Comparison of ENCODE assay signal across 19 cellular contexts in the genomic region with DNA sequence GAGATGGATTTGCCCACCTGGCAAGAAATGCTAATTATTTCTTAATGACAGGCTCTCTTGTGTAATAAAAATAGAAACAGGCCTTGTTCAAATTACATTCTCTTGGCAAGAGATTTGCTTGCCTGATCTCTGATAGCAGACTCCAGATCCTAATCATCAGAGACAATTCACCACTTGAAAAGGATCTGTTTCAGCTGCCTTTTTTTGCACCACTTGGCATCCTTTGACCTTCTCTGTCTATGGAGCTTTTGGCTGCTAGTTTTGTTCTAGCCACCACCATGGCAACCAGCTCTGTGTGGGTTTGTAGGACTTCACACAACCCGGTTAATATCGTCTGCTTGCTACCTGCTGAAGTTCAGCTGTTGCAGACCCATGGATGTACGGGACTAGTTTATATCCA.
DNase-seq lines count a peak whose midpoint lies in the region; FAIRE-seq lines count a peak whose summit lies in the region.
"Had no signal": no experiment of that assay in that cellular context is flagged by ENCODE, and none has a peak within 500 bp of the region (broad histone marks: within the 10 kb centered on the region; RNA-seq: fewer than 3 reads in every experiment).

No MANE protein-coding gene starts in this region.

- H3K27ac Mint-ChIP-seq in activated T-helper 2 cell treated with anti-CD3 and anti-CD28 coated beads, Interferon-gamma antibody, Interleukin-2, Interleukin-4, amounts not matched to agents 10 μg/mL and 5 μg/mL and 100 μg/mL, durations not matched to agents 14 hours and 24 hours and 36 hours: no peak overlapping the region
- H3K27ac Mint-ChIP-seq: activated CD4-positive, alpha-beta T cell treated with anti-CD3 and anti-CD28 coated beads, Interleukin-2, amount 10 ng/mL, durations not matched to agents 7 days and 5 days; mesothelial cell of epicardium; stimulated activated naive B cell treated with anti-CD40 and anti-IgM and Interleukin-4, amounts not matched to agents 10 μg/mL and 1 μg/mL and 100 μg/mL, for 72 hours had no signal

- H3K9me3 ChIP-seq in skeletal muscle satellite cell (replicated peaks; ENCODE audit: low read length): no peaks in the 10 kb centered on the region
- H3K9me3 ChIP-seq: ascending aorta, colonic mucosa had no signal

- peaks cover 2% of the 10 kb centered on the region for H3K27me3 Mint-ChIP-seq in activated T-helper 2 cell treated with anti-CD3 and anti-CD28 coated beads, Interferon-gamma antibody, Interleukin-2, Interleukin-4, amounts not matched to agents 10 μg/mL and 5 μg/mL and 100 μg/mL, durations not matched to agents 14 hours and 24 hours and 36 hours (ENCODE audit: low read depth)
- H3K27me3 Mint-ChIP-seq: activated CD4-positive, alpha-beta T cell treated with anti-CD3 and anti-CD28 coated beads, Interleukin-2, amount 10 ng/mL, durations not matched to agents 7 days and 5 days; stimulated activated naive B cell treated with anti-CD40 and anti-IgM and Interleukin-4, amounts not matched to agents 10 μg/mL and 1 μg/mL and 100 μg/mL, for 72 hours had no signal

- H3K9ac ChIP-seq in skeletal muscle satellite cell (ENCODE audit: low read depth, low read length): no peak overlapping the region
- H3K9ac ChIP-seq: BLaER1 treated with 17β-estradiol and CSF1 and Interleukin-3, amounts not matched to agents 10 nM and 100 nM had no signal

- H3K4me2 ChIP-seq in skeletal muscle satellite cell (ENCODE audit: low read length): peak overlapping the region; percentile 35
- H3K4me2 ChIP-seq: BLaER1 treated with 17β-estradiol and CSF1 and Interleukin-3, amounts not matched to agents 10 nM and 100 nM had no signal

- intact Hi-C loops in activated T-helper 2 cell treated with anti-CD3 and anti-CD28 coated beads, Interferon-gamma antibody, Interleukin-2, Interleukin-4, amounts not matched to agents 10 μg/mL and 5 μg/mL and 100 μg/mL, durations not matched to agents 14 hours and 24 hours and 36 hours (cut with micrococcal nuclease): no loop called here

- H3K4me1 ChIP-seq in skeletal muscle satellite cell (ENCODE audit: control insufficient read depth, insufficient read depth, low read length): peaks cover 17% of the 10 kb centered on the region
- H3K4me1 ChIP-seq: ascending aorta; BLaER1 treated with 17β-estradiol and CSF1 and Interleukin-3, amounts not matched to agents 10 nM and 100 nM; colonic mucosa; tibial artery had no signal

- no peak overlapping the region for H3K4me3 Mint-ChIP-seq in activated T-helper 2 cell treated with anti-CD3 and anti-CD28 coated beads, Interferon-gamma antibody, Interleukin-2, Interleukin-4, amounts not matched to agents 10 μg/mL and 5 μg/mL and 100 μg/mL, durations not matched to agents 14 hours and 24 hours and 36 hours (ENCODE audit: low read depth)
- H3K4me3 Mint-ChIP-seq: activated CD4-positive, alpha-beta T cell treated with anti-CD3 and anti-CD28 coated beads, Interleukin-2, amount 10 ng/mL, durations not matched to agents 7 days and 5 days; mesothelial cell of epicardium; stimulated activated naive B cell treated with anti-CD40 and anti-IgM and Interleukin-4, amounts not matched to agents 10 μg/mL and 1 μg/mL and 100 μg/mL, for 72 hours had no signal

- no peaks in the 10 kb centered on the region for H3K36me3 ChIP-seq in skeletal muscle satellite cell (ENCODE audit: insufficient read depth, low read length)
- H3K36me3 ChIP-seq: ascending aorta; BLaER1 treated with 17β-estradiol and CSF1 and Interleukin-3, amounts not matched to agents 10 nM and 100 nM; colonic mucosa; tibial artery had no signal

- H3K36me3 Mint-ChIP-seq in activated T-helper 2 cell treated with anti-CD3 and anti-CD28 coated beads, Interferon-gamma antibody, Interleukin-2, Interleukin-4, amounts not matched to agents 10 μg/mL and 5 μg/mL and 100 μg/mL, durations not matched to agents 14 hours and 24 hours and 36 hours (ENCODE audit: low read depth): no peaks in the 10 kb centered on the region
- H3K36me3 Mint-ChIP-seq: mesothelial cell of epicardium; stimulated activated naive B cell treated with anti-CD40 and anti-IgM and Interleukin-4, amounts not matched to agents 10 μg/mL and 1 μg/mL and 100 μg/mL, for 72 hours had no signal

- no peaks in the 10 kb centered on the region for H3K4me1 Mint-ChIP-seq in activated T-helper 2 cell treated with anti-CD3 and anti-CD28 coated beads, Interferon-gamma antibody, Interleukin-2, Interleukin-4, amounts not matched to agents 10 μg/mL and 5 μg/mL and 100 μg/mL, durations not matched to agents 14 hours and 24 hours and 36 hours (ENCODE audit: low read depth)
- H3K4me1 Mint-ChIP-seq: activated CD4-positive, alpha-beta T cell treated with anti-CD3 and anti-CD28 coated beads, Interleukin-2, amount 10 ng/mL, durations not matched to agents 7 days and 5 days; mesothelial cell of epicardium; stimulated activated naive B cell treated with anti-CD40 and anti-IgM and Interleukin-4, amounts not matched to agents 10 μg/mL and 1 μg/mL and 100 μg/mL, for 72 hours had no signal

- H3K27me3 ChIP-seq in skeletal muscle satellite cell (ENCODE audit: control insufficient read depth, insufficient read depth, low read length): no peaks in the 10 kb centered on the region
- H3K27me3 ChIP-seq: ascending aorta; BLaER1 treated with 17β-estradiol and CSF1 and Interleukin-3, amounts not matched to agents 10 nM and 100 nM; colonic mucosa; tibial artery had no signal

- DNase-seq in NCI-H345 (lab: John Stamatoyannopoulos, UW) (peak; percentile 10), NCI-H345 treated with DMSO at 0.1 percent for 48 hours (lab: John Stamatoyannopoulos, UW; ENCODE audit: unreplicated experiment) (no peak), NCI-H2196 treated with DMSO at 0.1 percent for 48 hours (lab: John Stamatoyannopoulos, UW; ENCODE audit: unreplicated experiment) (peak; percentile 0), epithelial cell of prostate (ENCODE audit: low read depth, low spot score) (no peak), UCSD-AML1 (lab: John Stamatoyannopoulos, UW; ENCODE audit: unreplicated experiment) (no peak), GM19239 (ENCODE audit: insufficient read length, low spot score) (no peak)
- DNase-seq in activated T-helper 2 cell treated with anti-CD3 and anti-CD28 coated beads, Interferon-gamma antibody, Interleukin-2, Interleukin-4, amounts not matched to agents 10 μg/mL and 5 μg/mL and 100 μg/mL, durations not matched to agents 14 hours and 24 hours and 36 hours (ENCODE audit: low spot score): no peak
- DNase-seq: activated CD4-positive, alpha-beta T cell treated with anti-CD3 and anti-CD28 coated beads, Interleukin-2, amount 10 ng/mL, durations not matched to agents 7 days and 5 days; activated naive CD4-positive, alpha-beta T cell treated with Interleukin-2 at 50 U/mL for 16 hours; colonic mucosa; kidney glomerular epithelial cell; NCI-H187; stimulated activated naive B cell treated with anti-CD40 and anti-IgM and Interleukin-4, amounts not matched to agents 10 μg/mL and 1 μg/mL and 100 μg/mL, for 72 hours; tibial artery had no signal

- H3K9me3 Mint-ChIP-seq in activated T-helper 2 cell treated with anti-CD3 and anti-CD28 coated beads, Interferon-gamma antibody, Interleukin-2, Interleukin-4, amounts not matched to agents 10 μg/mL and 5 μg/mL and 100 μg/mL, durations not matched to agents 14 hours and 24 hours and 36 hours: no peaks in the 10 kb centered on the region
- H3K9me3 Mint-ChIP-seq: activated CD4-positive, alpha-beta T cell treated with anti-CD3 and anti-CD28 coated beads, Interleukin-2, amount 10 ng/mL, durations not matched to agents 7 days and 5 days; stimulated activated naive B cell treated with anti-CD40 and anti-IgM and Interleukin-4, amounts not matched to agents 10 μg/mL and 1 μg/mL and 100 μg/mL, for 72 hours had no signal

- H3K27ac ChIP-seq in epithelial cell of prostate: peak overlapping the region; percentile 36
- H3K27ac ChIP-seq: ascending aorta; BLaER1 treated with 17β-estradiol and CSF1 and Interleukin-3, amounts not matched to agents 10 nM and 100 nM; colonic mucosa; tibial artery had no signal

- no peak overlapping the region for H3K4me3 ChIP-seq in skeletal muscle satellite cell (ENCODE audit: low read length)
- H3K4me3 ChIP-seq: ascending aorta; BLaER1 treated with 17β-estradiol and CSF1 and Interleukin-3, amounts not matched to agents 10 nM and 100 nM; colonic mucosa; tibial artery had no signal

- no peak for FAIRE-seq in GM19239 (lab: Jason Lieb, UNC)
- FAIRE-seq: endometrium had no signal

Comparison
In these comparisons a context has a peak if more than half of its experiments do, and no peak if none do; other contexts are left out.
1. DNase-seq: peak in NCI-H345 (single experiment) and NCI-H2196 treated with DMSO at 0.1 percent for 48 hours (single experiment); none in NCI-H345 treated with DMSO at 0.1 percent for 48 hours (single experiment), epithelial cell of prostate (single experiment), UCSD-AML1 (single experiment), GM19239 (single experiment) and activated T-helper 2 cell treated with anti-CD3 and anti-CD28 coated beads, Interferon-gamma antibody, Interleukin-2, Interleukin-4, amounts not matched to agents 10 μg/mL and 5 μg/mL and 100 μg/mL, durations not matched to agents 14 hours and 24 hours and 36 hours (single experiment).